24 cellular contexts compared by ENCODE assay signal in the genomic region with DNA sequence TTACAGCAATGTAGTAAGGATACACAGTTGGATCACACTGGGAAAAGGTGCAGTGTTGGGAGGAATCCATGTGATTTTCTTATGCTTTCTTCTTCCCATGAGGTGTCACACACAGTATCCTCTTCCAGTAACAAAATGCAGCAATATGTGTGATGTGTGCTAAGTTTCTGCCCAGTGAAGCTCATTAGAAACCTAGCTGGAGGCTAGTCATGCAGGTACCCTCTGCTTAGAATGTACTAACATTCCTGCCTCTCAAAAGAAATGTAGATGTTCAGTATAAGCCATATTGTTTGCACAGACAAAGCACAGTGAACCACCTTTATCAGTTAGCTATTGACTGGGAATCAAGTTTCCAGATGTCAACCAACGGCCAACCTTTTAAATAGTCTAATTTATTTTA. TPM values are rescaled to one million over a fixed set of nuclear protein-coding genes. Genes with fewer than 3 reads are reported as not detected.
A peak's percentile ranks its signal among the peaks of the same experiment; 100 is the strongest.
DNase-seq lines count a peak whose midpoint lies in the region; ATAC-seq and TF ChIP-seq lines count a peak whose summit lies in the region.
"Had no signal": no experiment of that assay in that cellular context is flagged by ENCODE, and none has a peak within 500 bp of the region (broad histone marks: within the 10 kb centered on the region; RNA-seq: fewer than 3 reads in every experiment).

No MANE protein-coding gene starts in this region.

- CTCF ChIA-PET in PC-3 (lab: Charles Lee): no interaction called here
- CTCF ChIA-PET in activated CD8-positive, alpha-beta T cell treated with anti-CD3 and anti-CD28 coated beads, Interleukin-2, amount 10 ng/mL, durations not matched to agents 7 days and 5 days (lab: Charles Lee): no interaction called here

- BruUV-seq in PC-3 (replicated peaks; lab: Mats Ljungman, UMichigan): no TSS peak

- no peaks in the 10 kb centered on the region for H4K20me1 ChIP-seq in PC-3 (ENCODE audit: low read length)

- H3K4me2 ChIP-seq in PC-3 (ENCODE audit: low read length): no peak overlapping the region

- H3K9ac ChIP-seq in PC-3 (ENCODE audit: low read length) (no peak overlapping the region), iPS-18a (ENCODE audit: low read length) (no peak overlapping the region)

- no peaks in the 10 kb centered on the region for H3K27me3 ChIP-seq in PC-3 (ENCODE audit: low read length)
- H3K27me3 ChIP-seq in iPS-18a (ENCODE audit: control insufficient read depth, insufficient read depth, low read length): no peaks in the 10 kb centered on the region
- H3K27me3 ChIP-seq: BE2C had no signal

- DNase-seq in G401 (ENCODE audit: low spot score) (peak; percentile 20), PC-3 (no peak), NCI-H2081 (lab: John Stamatoyannopoulos, UW) (no peak), A172 (ENCODE audit: low spot score) (no peak)
- no peak for DNase-seq in activated CD8-positive, alpha-beta T cell treated with anti-CD3 and anti-CD28 coated beads, Interleukin-2, amount 10 ng/mL, durations not matched to agents 7 days and 5 days
- DNase-seq: 8988T; ACHN; BE2C; C1 segment of cervical spinal cord; CD4-positive, CD25-positive, alpha-beta regulatory T cell; CD8-positive, alpha-beta memory T cell; COR-L47; DMS 273 treated with DMSO at 0.1 percent for 48 hours; DMS53; DND-41; EL; GOT3; H7; HFFc6 had no signal

- H3K79me2 ChIP-seq in PC-3 (ENCODE audit: low read length): no peaks in the 10 kb centered on the region

- H3K4me3 ChIP-seq in PC-3 (ENCODE audit: low read length) (no peak overlapping the region), iPS-18a (ENCODE audit: low read length) (no peak overlapping the region)

- no peaks in the 10 kb centered on the region for H3K27me3 Mint-ChIP-seq in activated CD8-positive, alpha-beta T cell treated with anti-CD3 and anti-CD28 coated beads, Interleukin-2, amount 10 ng/mL, durations not matched to agents 7 days and 5 days (ENCODE audit: low read depth)
- H3K27me3 Mint-ChIP-seq: CD4-positive, CD25-positive, alpha-beta regulatory T cell; CD8-positive, alpha-beta memory T cell had no signal

- H2AFZ ChIP-seq in PC-3 (ENCODE audit: low read length): no peak overlapping the region

- H3K4me3 Mint-ChIP-seq in activated CD8-positive, alpha-beta T cell treated with anti-CD3 and anti-CD28 coated beads, Interleukin-2, amount 10 ng/mL, durations not matched to agents 7 days and 5 days: no peak overlapping the region
- H3K4me3 Mint-ChIP-seq: CD8-positive, alpha-beta memory T cell; HFFc6 had no signal

- no peak for TF ChIP-seq CTCF in PC-3 (conservative IDR thresholded peaks at IDR 0.05; ENCODE audit: low read depth, low read length)

- H3K4me1 ChIP-seq in PC-3 (ENCODE audit: insufficient read depth, low read length) (peaks cover 5% of the 10 kb centered on the region; the same call in 1 of the 2 replicates), iPS-18a (ENCODE audit: control insufficient read depth, low read depth, low read length) (peaks cover 3% of the 10 kb centered on the region)
- H3K4me1 ChIP-seq: BE2C had no signal

- H3K9me2 ChIP-seq in PC-3 (replicated peaks; ENCODE audit: low read length): no peaks in the 10 kb centered on the region

- H3K36me3 ChIP-seq in PC-3 (ENCODE audit: low read depth, low read length) (no peaks in the 10 kb centered on the region), iPS-18a (ENCODE audit: control insufficient read depth, low read depth, low read length) (no peaks in the 10 kb centered on the region)
- H3K36me3 ChIP-seq: BE2C had no signal

- H3K27ac Mint-ChIP-seq in activated CD8-positive, alpha-beta T cell treated with anti-CD3 and anti-CD28 coated beads, Interleukin-2, amount 10 ng/mL, durations not matched to agents 7 days and 5 days: no peak overlapping the region
- H3K27ac Mint-ChIP-seq: CD4-positive, CD25-positive, alpha-beta regulatory T cell; CD8-positive, alpha-beta memory T cell; HFFc6 had no signal

- H3K36me3 Mint-ChIP-seq in activated CD8-positive, alpha-beta T cell treated with anti-CD3 and anti-CD28 coated beads, Interleukin-2, amount 10 ng/mL, durations not matched to agents 7 days and 5 days (ENCODE audit: low read depth): no peaks in the 10 kb centered on the region
- H3K36me3 Mint-ChIP-seq: CD4-positive, CD25-positive, alpha-beta regulatory T cell; CD8-positive, alpha-beta memory T cell had no signal

- no peaks in the 10 kb centered on the region for H3K4me1 Mint-ChIP-seq in activated CD8-positive, alpha-beta T cell treated with anti-CD3 and anti-CD28 coated beads, Interleukin-2, amount 10 ng/mL, durations not matched to agents 7 days and 5 days (ENCODE audit: low read depth)
- H3K4me1 Mint-ChIP-seq: CD4-positive, CD25-positive, alpha-beta regulatory T cell; CD8-positive, alpha-beta memory T cell had no signal

- intact Hi-C loops in PC-3 (cut with micrococcal nuclease): no loop called here

- H3K9me3 ChIP-seq in PC-3 (ENCODE audit: low read length) (no peaks in the 10 kb centered on the region), iPS-18a (ENCODE audit: control insufficient read depth, low read depth, low read length) (peaks cover 6% of the 10 kb centered on the region)
- H3K9me3 ChIP-seq: BE2C had no signal

- ATAC-seq in PC-3 (peak; percentile 23; the same call in 1 of the 2 replicates), GM21390 (IDR thresholded peaks at IDR 0.05; ENCODE audit: unreplicated experiment) (no peak)
- ATAC-seq in activated CD8-positive, alpha-beta T cell treated with anti-CD3 and anti-CD28 coated beads, Interleukin-2, amount 10 ng/mL, durations not matched to agents 7 days and 5 days: no peak
- ATAC-seq: HCT116 had no signal

- H3K27ac ChIP-seq in PC-3 (ENCODE audit: low read length): peak overlapping the region; percentile 43
- peak overlapping the region; percentile 35 for H3K27ac ChIP-seq in iPS-18a (ENCODE audit: low read length)
- H3K27ac ChIP-seq: HL-60 had no signal

- H3F3A ChIP-seq in PC-3 (ENCODE audit: low read length, unreplicated experiment): no peaks in the 10 kb centered on the region

- in situ Hi-C loops in G401 (cut with HindIII; ENCODE audit: low sequenced_read_pairs): no loop called here

- POLR2A ChIA-PET in PC-3 (lab: Charles Lee; ENCODE audit: unreplicated experiment): no interaction called here
- POLR2A ChIA-PET in activated CD8-positive, alpha-beta T cell treated with anti-CD3 and anti-CD28 coated beads, Interleukin-2, amount 10 ng/mL, durations not matched to agents 7 days and 5 days (lab: Charles Lee): no interaction called here

- H3K9me3 Mint-ChIP-seq in activated CD8-positive, alpha-beta T cell treated with anti-CD3 and anti-CD28 coated beads, Interleukin-2, amount 10 ng/mL, durations not matched to agents 7 days and 5 days (ENCODE audit: insufficient read depth): peaks cover 7% of the 10 kb centered on the region

RNA-seq across cellular contexts. Expression of a gene that starts 12.9 kb away (rescaled TPM):
- not detected in 2 replicates for total RNA-seq in G401 (2014; rRNA removed; shearing (Covaris generic))
- total RNA-seq in PC-3 (2014; rRNA removed): 0.17 and 0.33 TPM in 2 replicates
- not detected for total RNA-seq in activated CD8-positive, alpha-beta T cell treated with anti-CD3 and anti-CD28 coated beads, Interleukin-2, amount 10 ng/mL, durations not matched to agents 7 days and 5 days
- total RNA-seq in A172 (2014; rRNA removed; shearing (Covaris generic)): 0.02 and 0.53 TPM in 2 replicates
- total RNA-seq: CD4-positive, CD25-positive, alpha-beta regulatory T cell; CD8-positive, alpha-beta memory T cell; HFFc6; HT1080 had no signal
